8 cellular contexts compared by ENCODE assay signal in the genomic region with DNA sequence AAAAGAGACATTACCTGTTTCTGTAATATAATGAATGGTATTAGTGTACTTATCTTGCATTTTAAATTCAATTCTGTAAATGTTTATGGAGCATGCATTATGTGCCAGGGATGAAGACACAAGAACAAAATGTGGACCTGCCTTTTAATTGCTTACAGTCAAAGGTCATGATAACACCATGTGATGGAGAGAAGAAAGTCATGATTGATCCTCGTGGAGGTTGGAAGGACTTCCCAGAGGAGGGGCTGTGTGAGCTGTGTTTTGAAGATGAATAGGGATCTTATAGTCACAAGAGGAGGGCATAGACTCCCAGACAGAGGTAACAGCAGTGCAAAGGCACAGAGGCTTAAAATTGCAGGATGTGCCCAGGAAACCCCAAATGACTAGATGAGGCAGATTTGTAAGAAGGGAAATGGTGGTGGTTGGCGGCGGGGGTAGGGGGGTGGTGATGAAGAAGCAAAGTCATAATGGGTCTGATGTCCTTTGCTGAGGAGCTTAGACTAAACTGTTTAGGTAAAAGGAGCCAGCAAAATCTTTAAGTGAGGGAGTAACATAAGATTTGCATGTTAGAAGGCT.
A peak's percentile ranks its signal among the peaks of the same experiment; 100 is the strongest.
DNase-seq lines count a peak whose midpoint lies in the region; ATAC-seq and TF ChIP-seq lines count a peak whose summit lies in the region.

No MANE protein-coding gene starts in this region.

- no peak for TF ChIP-seq CTCF in stomach (IDR thresholded peaks at IDR 0.05)

- peak overlapping the region; percentile 81 for H3K4me3 Mint-ChIP-seq in activated CD4-positive, alpha-beta T cell treated with anti-CD3 and anti-CD28 coated beads for 36 hours
- peak overlapping the region; percentile 92 for H3K4me3 Mint-ChIP-seq in memory B cell

- ATAC-seq in activated CD4-positive, alpha-beta T cell treated with anti-CD3 and anti-CD28 coated beads for 36 hours: peak; percentile 49
- ATAC-seq in memory B cell (ENCODE audit: low read depth): no peak

- no peaks in the 10 kb centered on the region for H3K36me3 ChIP-seq in stomach

- POLR2A ChIA-PET in activated CD4-positive, alpha-beta T cell treated with anti-CD3 and anti-CD28 coated beads for 36 hours (lab: Charles Lee): interaction anchor here (0.6 to 1.6 kb wide), 7 partner anchors 29 to 222 kb away, joined by 3 to 6 read pairs (median 4); a partner anchor contains a TSS

- peaks cover 44% of the 10 kb centered on the region for H3K36me3 Mint-ChIP-seq in activated CD4-positive, alpha-beta T cell treated with anti-CD3 and anti-CD28 coated beads for 36 hours (ENCODE audit: low read depth)
- no peaks in the 10 kb centered on the region for H3K36me3 Mint-ChIP-seq in memory B cell

- no peaks in the 10 kb centered on the region for H3K9me3 ChIP-seq in stomach

- H3K27ac Mint-ChIP-seq in activated CD4-positive, alpha-beta T cell treated with anti-CD3 and anti-CD28 coated beads for 36 hours: peak overlapping the region; percentile 94
- H3K27ac Mint-ChIP-seq in memory B cell: peak overlapping the region; percentile 68

- peak; percentile 93 for DNase-seq in activated CD4-positive, alpha-beta T cell treated with anti-CD3 and anti-CD28 coated beads for 36 hours
- no peak for DNase-seq in activated CD4-positive, alpha-beta T cell treated with anti-CD3 and anti-CD28 coated beads for 1 hour
- peak; percentile 61 for DNase-seq in activated effector memory CD4-positive, alpha-beta T cell treated with Interleukin-2 at 50 U/mL for 16 hours
- DNase-seq in memory B cell (ENCODE audit: low spot score in 2 of 2): no peak
- no peak for DNase-seq in stomach
- no peak for DNase-seq in SHP77 treated with DMSO at 0.1 percent for 48 hours (lab: John Stamatoyannopoulos, UW)
- DNase-seq in NCI-H345 treated with DMSO at 0.1 percent for 48 hours (lab: John Stamatoyannopoulos, UW; ENCODE audit: unreplicated experiment): no peak
- DNase-seq in dermis blood vessel endothelial cell: no peak

- no peaks in the 10 kb centered on the region for H3K27me3 Mint-ChIP-seq in activated CD4-positive, alpha-beta T cell treated with anti-CD3 and anti-CD28 coated beads for 36 hours
- H3K27me3 Mint-ChIP-seq in memory B cell: no peaks in the 10 kb centered on the region

- H3K4me1 Mint-ChIP-seq in activated CD4-positive, alpha-beta T cell treated with anti-CD3 and anti-CD28 coated beads for 36 hours: peaks cover 90% of the 10 kb centered on the region
- peaks cover 48% of the 10 kb centered on the region for H3K4me1 Mint-ChIP-seq in memory B cell

- CTCF ChIA-PET in activated CD4-positive, alpha-beta T cell treated with anti-CD3 and anti-CD28 coated beads for 36 hours (lab: Charles Lee): interaction anchor here (0.6 to 4.0 kb wide), 6 partner anchors 12 to 654 kb away, joined by 3 to 18 read pairs (median 6); a partner anchor contains a TSS

- no peaks in the 10 kb centered on the region for H3K9me3 Mint-ChIP-seq in activated CD4-positive, alpha-beta T cell treated with anti-CD3 and anti-CD28 coated beads for 36 hours (ENCODE audit: low read depth)
- H3K9me3 Mint-ChIP-seq in memory B cell: no peaks in the 10 kb centered on the region

- peaks cover 42 to 90% (median 59%) of the 10 kb centered on the region in 4 donors for H3K4me1 ChIP-seq in stomach

- H3K4me3 ChIP-seq in stomach: no peak overlapping the region

- no peaks in the 10 kb centered on the region for H3K27me3 ChIP-seq in stomach

- WGBS in stomach, 5 donors: 52 to 62% (median 60%) methylated on average over 3 of the region's 3 CpGs

- peak overlapping the region in 4 of 5 donors; percentile 13 to 95 (median 80) for H3K27ac ChIP-seq in stomach

- intact Hi-C loops in activated CD4-positive, alpha-beta T cell treated with anti-CD3 and anti-CD28 coated beads for 36 hours (cut with DNase I, micrococcal nuclease): loop anchor here (1.0 kb wide), 5 partner anchors 52 to 222 kb away; a partner anchor contains a TSS
- intact Hi-C loops in stomach (cut with DNase I; ENCODE audit: low total_unique reads): no loop called here

- no peak for TF ChIP-seq EP300 in stomach (IDR thresholded peaks at IDR 0.05)

- TF ChIP-seq POLR2A in stomach (IDR thresholded peaks at IDR 0.05): no peak

Comparison
In these comparisons a context has a peak if more than half of its experiments do, and no peak if none do; other contexts are left out.
1. DNase-seq: peak in activated CD4-positive, alpha-beta T cell treated with anti-CD3 and anti-CD28 coated beads for 36 hours (single experiment) and activated effector memory CD4-positive, alpha-beta T cell treated with Interleukin-2 at 50 U/mL for 16 hours (single experiment); none in activated CD4-positive, alpha-beta T cell treated with anti-CD3 and anti-CD28 coated beads for 1 hour (single experiment), memory B cell (0 of 2), stomach (single experiment), SHP77 treated with DMSO at 0.1 percent for 48 hours (single experiment), NCI-H345 treated with DMSO at 0.1 percent for 48 hours (single experiment) and dermis blood vessel endothelial cell (single experiment).